8 cellular contexts compared by ENCODE assay signal in the genomic region with DNA sequence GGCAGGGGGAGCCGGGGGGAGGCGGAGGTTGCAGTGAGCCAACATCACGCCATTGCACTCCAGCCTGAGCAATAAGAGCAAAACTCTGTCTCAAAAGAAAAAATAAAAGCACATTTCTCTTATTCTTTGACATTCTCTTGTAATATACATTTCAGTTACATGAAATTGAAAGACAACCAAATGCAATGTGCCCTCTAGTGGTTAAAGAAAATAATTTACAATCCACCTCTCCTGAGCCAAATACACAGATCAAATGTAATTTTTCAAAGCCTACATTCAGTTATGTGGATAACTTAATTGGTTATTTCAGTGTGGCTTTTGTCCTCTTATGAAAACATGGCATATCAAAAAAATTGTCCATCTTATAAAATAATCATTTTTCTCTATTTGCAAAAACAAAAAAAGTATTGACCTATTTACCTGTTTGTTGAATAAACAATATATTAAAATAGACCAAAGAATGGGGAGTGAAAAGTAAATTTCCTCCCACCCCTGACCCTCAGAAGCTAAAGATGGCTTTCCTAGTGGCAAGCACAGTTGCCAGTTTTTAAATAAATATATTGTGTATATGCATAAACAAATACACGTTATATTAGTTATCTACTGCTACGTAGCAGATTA. TPM values are rescaled to one million over a fixed set of nuclear protein-coding genes. Genes with fewer than 3 reads are reported as not detected.
DNase-seq lines count a peak whose midpoint lies in the region; ATAC-seq and TF ChIP-seq lines count a peak whose summit lies in the region.

No MANE protein-coding gene starts in this region.

- POLR2A ChIA-PET in HEK293T (lab: Yijun Ruan, JAX) = no interaction called here

- no peaks in the 10 kb centered on the region for H3K4me1 Mint-ChIP-seq in activated T-cell treated with anti-CD3 and anti-CD28 coated beads, Interleukin-2, amount 50 U/mL, for 72 hours (ENCODE audit: low read depth)

- TF ChIP-seq CTCF in lower lobe of right lung (IDR thresholded peaks at IDR 0.05) = peak; percentile 62

- H3K36me3 ChIP-seq in lower lobe of right lung = no peaks in the 10 kb centered on the region

- H3K36me3 Mint-ChIP-seq in activated T-cell treated with anti-CD3 and anti-CD28 coated beads, Interleukin-2, amount 50 U/mL, for 72 hours (ENCODE audit: insufficient read depth in 2 of 2) = no peaks in the 10 kb centered on the region

- peak in 1 of 2 donors; percentile 57 for ATAC-seq in lower lobe of right lung
- no peak for ATAC-seq in activated T-cell treated with anti-CD3 and anti-CD28 coated beads, Interleukin-2, amount 50 U/mL, for 72 hours (replicated peaks in 1 of 2)

- no peak overlapping the region for H3K27ac ChIP-seq in lower lobe of right lung

- peak; percentile 48 for DNase-seq in D341Med (ENCODE audit: low spot score)
- DNase-seq in HEK293T (ENCODE audit: extremely low spot score) = peak; percentile 58
- DNase-seq in NCI-H69 (lab: John Stamatoyannopoulos, UW) = peak; percentile 50
- DNase-seq in central memory CD4-positive, alpha-beta T cell = peak; percentile 38
- no peak for DNase-seq in lower lobe of right lung
- DNase-seq in mesenteric fat pad (ENCODE audit: low spot score) = no peak
- no peak for DNase-seq in islet precursor cell
- no peak for DNase-seq in activated T-cell treated with anti-CD3 and anti-CD28 coated beads, Interleukin-2, amount 50 U/mL, for 72 hours

- H3K4me3 Mint-ChIP-seq in activated T-cell treated with anti-CD3 and anti-CD28 coated beads, Interleukin-2, amount 50 U/mL, for 72 hours = no peak overlapping the region

- CTCF ChIA-PET in HEK293T (lab: Yijun Ruan, JAX) = interaction anchor here (0.6 to 2.5 kb wide), 5 partner anchors 10 to 158 kb away, joined by 3 to 10 read pairs (median 3); a partner anchor contains a TSS

- no peak overlapping the region for H3K27ac Mint-ChIP-seq in activated T-cell treated with anti-CD3 and anti-CD28 coated beads, Interleukin-2, amount 50 U/mL, for 72 hours

- H3K4me1 ChIP-seq in lower lobe of right lung = no peaks in the 10 kb centered on the region

- no peaks in the 10 kb centered on the region for H3K9me3 ChIP-seq in lower lobe of right lung

- intact Hi-C loops in lower lobe of right lung (cut with DNase I) = loop anchor here (10.0 kb wide), 1 partner anchor 402 kb away; no protein-coding TSS in a partner anchor

- H3K9me3 Mint-ChIP-seq in activated T-cell treated with anti-CD3 and anti-CD28 coated beads, Interleukin-2, amount 50 U/mL, for 72 hours = no peaks in the 10 kb centered on the region

- no peaks in the 10 kb centered on the region for H3K27me3 ChIP-seq in lower lobe of right lung (ENCODE audit: low read depth)

- peaks cover 26% of the 10 kb centered on the region for H3K27me3 Mint-ChIP-seq in activated T-cell treated with anti-CD3 and anti-CD28 coated beads, Interleukin-2, amount 50 U/mL, for 72 hours (ENCODE audit: low read depth)

- no peak overlapping the region for H3K4me3 ChIP-seq in lower lobe of right lung

TF ChIP-seq in HEK293T, 16 proteins besides CTCF, POLR2A, EP300 and RAD21:
- TF ChIP-seq ZNF384 (IDR thresholded peaks at IDR 0.05) = no peak; the same call in 1 of the 2 replicates
- no peak for TF ChIP-seq FOXM1 (IDR thresholded peaks at IDR 0.05; ENCODE audit: borderline replicate concordance)
- no peak for TF ChIP-seq FOXA1 (IDR thresholded peaks at IDR 0.05)
- no peak for TF ChIP-seq TARDBP (IDR thresholded peaks at IDR 0.05)
- TF ChIP-seq, protein P1, sequence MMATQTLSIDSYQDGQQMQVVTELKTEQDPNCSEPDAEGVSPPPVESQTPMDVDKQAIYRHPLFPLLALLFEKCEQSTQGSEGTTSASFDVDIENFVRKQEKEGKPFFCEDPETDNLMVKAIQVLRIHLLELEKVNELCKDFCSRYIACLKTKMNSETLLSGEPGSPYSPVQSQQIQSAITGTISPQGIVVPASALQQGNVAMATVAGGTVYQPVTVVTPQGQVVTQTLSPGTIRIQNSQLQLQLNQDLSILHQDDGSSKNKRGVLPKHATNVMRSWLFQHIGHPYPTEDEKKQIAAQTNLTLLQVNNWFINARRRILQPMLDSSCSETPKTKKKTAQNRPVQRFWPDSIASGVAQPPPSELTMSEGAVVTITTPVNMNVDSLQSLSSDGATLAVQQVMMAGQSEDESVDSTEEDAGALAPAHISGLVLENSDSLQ (IDR thresholded peaks at IDR 0.05) = no peak
- no peak for TF ChIP-seq BHLHE40 (IDR thresholded peaks at IDR 0.05; ENCODE audit: borderline replicate concordance)
- TF ChIP-seq L3MBTL2 (conservative IDR thresholded peaks at IDR 0.05) = no peak
- TF ChIP-seq SUZ12 (IDR thresholded peaks at IDR 0.05) = no peak
- no peak for TF ChIP-seq LEF1 (IDR thresholded peaks at IDR 0.05; ENCODE audit: borderline replicate concordance)
- TF ChIP-seq ARNT (IDR thresholded peaks at IDR 0.05) = no peak
- TF ChIP-seq SP1 (IDR thresholded peaks at IDR 0.05) = no peak
- no peak for TF ChIP-seq HDGF (IDR thresholded peaks at IDR 0.05; ENCODE audit: borderline replicate concordance)
- no peak for TF ChIP-seq ELF4 (IDR thresholded peaks at IDR 0.05)
- TF ChIP-seq CTBP1 (IDR thresholded peaks at IDR 0.05; ENCODE audit: borderline replicate concordance) = no peak
- no peak for TF ChIP-seq NFRKB (IDR thresholded peaks at IDR 0.05)

RNA-seq across cellular contexts. Expression of a gene that starts 14.2 kb away (rescaled TPM):
- total RNA-seq in lower lobe of right lung (74.0 TPM), mesenteric fat pad (68.2 TPM)
- total RNA-seq in activated T-cell treated with anti-CD3 and anti-CD28 coated beads, Interleukin-2, amount 50 U/mL, for 72 hours = 100 to 1,000 TPM; 157 to 179 TPM

RNA-seq across cellular contexts. Expression of a gene that starts 23.7 kb away (rescaled TPM):
- total RNA-seq in lower lobe of right lung (not detected), mesenteric fat pad (not detected)
- not detected for total RNA-seq in activated T-cell treated with anti-CD3 and anti-CD28 coated beads, Interleukin-2, amount 50 U/mL, for 72 hours

Comparison
In these comparisons a context has a peak if more than half of its experiments do, and no peak if none do; other contexts are left out.
1. DNase-seq: peak in D341Med (single experiment), HEK293T (single experiment), NCI-H69 (single experiment) and central memory CD4-positive, alpha-beta T cell (single experiment); none in lower lobe of right lung (single experiment), mesenteric fat pad (single experiment), islet precursor cell (single experiment) and activated T-cell treated with anti-CD3 and anti-CD28 coated beads, Interleukin-2, amount 50 U/mL, for 72 hours (0 of 2).